Comparison of ENCODE assay signal across 10 cellular contexts in genomic region chr18:48992791-48993555, GRCh38. TPM values are rescaled to one million over a fixed set of nuclear protein-coding genes. Genes with fewer than 3 reads are reported as not detected.
DNase-seq lines count a peak whose midpoint lies in the region; ATAC-seq, FAIRE-seq and TF ChIP-seq lines count a peak whose summit lies in the region.
"Had no signal": no experiment of that assay in that cellular context is flagged by ENCODE, and none has a peak within 500 bp of the region (broad histone marks: within the 10 kb centered on the region; RNA-seq: fewer than 3 reads in every experiment).

No MANE protein-coding gene starts in this region.

- no peaks in the 10 kb centered on the region for H3K9me3 Mint-ChIP-seq in central memory CD8-positive, alpha-beta T cell

- no peak overlapping the region for H3K4me3 ChIP-seq in sigmoid colon
- H3K4me3 ChIP-seq: lung had no signal

- FAIRE-seq in HTR-8/SVneo (lab: Jason Lieb, UNC): peak; percentile 20

- no peak for TF ChIP-seq POLR2A in sigmoid colon (IDR thresholded peaks at IDR 0.05)

- H3K4me1 Mint-ChIP-seq in central memory CD8-positive, alpha-beta T cell: peaks cover 14% of the 10 kb centered on the region

- no peaks in the 10 kb centered on the region for H3K36me3 Mint-ChIP-seq in central memory CD8-positive, alpha-beta T cell (ENCODE audit: insufficient read depth)

- no peak for DNase-seq in HTR-8/SVneo (ENCODE audit: insufficient read length, low spot score)
- DNase-seq in central memory CD8-positive, alpha-beta T cell (ENCODE audit: low spot score in 2 of 2): no peak
- no peak for DNase-seq in sigmoid colon
- no peak for DNase-seq in stimulated activated CD4-positive, alpha-beta T cell treated with anti-CD3 and anti-CD28 coated beads, Interleukin-12 subunit alpha, Interleukin-12 subunit beta, amount 100 ng/mL, for 4 hours
- no peak for DNase-seq in stimulated activated naive CD4-positive, alpha-beta T cell (lab: John Stamatoyannopoulos, UW)
- DNase-seq: dermis blood vessel endothelial cell had no signal

- H3K27ac ChIP-seq in sigmoid colon: peak overlapping the region in 3 of 4 donors; percentile 53 to 76 (median 71)

- peaks cover 8% of the 10 kb centered on the region for H3K27me3 Mint-ChIP-seq in central memory CD8-positive, alpha-beta T cell

- H3K27ac Mint-ChIP-seq in central memory CD8-positive, alpha-beta T cell (ENCODE audit: low read depth): peak overlapping the region; percentile 0

- peaks cover 0 to 59% (median 34%) of the 10 kb centered on the region in 4 donors for H3K4me1 ChIP-seq in sigmoid colon

- ATAC-seq in GM18907 (IDR thresholded peaks at IDR 0.05; ENCODE audit: unreplicated experiment): peak; percentile 64
- no peak for ATAC-seq in central memory CD8-positive, alpha-beta T cell (replicated peaks; ENCODE audit: extremely low read depth, poor library complexity, severe bottlenecking)
- ATAC-seq in HG03460 (IDR thresholded peaks at IDR 0.05; ENCODE audit: unreplicated experiment): no peak
- no peak for ATAC-seq in GM21367 (IDR thresholded peaks at IDR 0.05; ENCODE audit: unreplicated experiment)

- no peak for TF ChIP-seq EP300 in sigmoid colon (IDR thresholded peaks at IDR 0.05)

- no peak for TF ChIP-seq CTCF in sigmoid colon (IDR thresholded peaks at IDR 0.05)

- 66 to 70% methylated on average over 12 of the region's 12 CpGs for WGBS in sigmoid colon, 2 donors

- H3K9me3 ChIP-seq in sigmoid colon: no peaks in the 10 kb centered on the region

- intact Hi-C loops in sigmoid colon (cut with DNase I): no loop called here

- no peaks in the 10 kb centered on the region for H3K27me3 ChIP-seq in sigmoid colon

- no peak overlapping the region for H3K4me3 Mint-ChIP-seq in central memory CD8-positive, alpha-beta T cell

- no peaks in the 10 kb centered on the region for H3K36me3 ChIP-seq in sigmoid colon

RNA-seq across cellular contexts. Expression of gene SMAD7, which starts 42.2 kb away (rescaled TPM):
- total RNA-seq in sigmoid colon: 10 to 100 TPM; 13.2 to 29.1 (median 21.5) TPM
- polyA plus RNA-seq in sigmoid colon: 10 to 100 TPM; 16.8 to 19.0 (median 18.3) TPM
